11 cellular contexts compared by ENCODE assay signal in the genomic region with DNA sequence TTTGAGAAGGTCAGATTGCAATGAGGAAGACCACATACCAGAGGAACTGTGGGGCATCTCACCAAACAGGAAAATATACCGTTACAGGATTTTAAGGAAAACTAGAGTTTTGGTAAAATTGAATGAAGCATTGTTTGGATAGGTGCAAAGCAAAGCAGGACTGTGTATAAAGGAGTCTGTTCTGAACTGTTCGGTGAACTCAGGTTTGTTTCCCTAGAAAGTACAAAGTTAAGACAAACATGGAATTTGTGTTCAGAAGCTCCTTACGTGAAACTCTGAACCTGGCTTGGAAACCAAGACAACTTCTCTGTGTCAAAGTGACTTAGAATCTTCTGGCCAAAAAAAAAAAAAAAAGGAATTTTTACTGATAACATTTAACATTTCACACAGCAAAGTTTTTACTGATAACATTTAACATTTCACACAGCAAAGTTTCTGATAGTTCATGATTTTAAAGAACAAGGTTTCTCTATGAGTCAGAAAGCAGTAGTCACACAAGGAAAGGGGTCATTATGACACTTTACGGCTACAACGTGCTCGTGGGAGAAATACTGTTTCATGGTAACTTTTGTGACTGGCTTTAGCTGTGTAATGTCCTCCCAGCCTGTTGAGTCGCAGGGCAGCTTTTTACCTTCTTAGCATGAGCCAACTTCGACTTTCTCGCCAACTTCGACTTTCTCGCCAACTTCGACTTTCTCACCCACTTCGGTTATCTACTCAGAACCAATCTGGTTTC. TPM values are rescaled to one million over a fixed set of nuclear protein-coding genes. Genes with fewer than 3 reads are reported as not detected.
DNase-seq lines count a peak whose midpoint lies in the region; ATAC-seq and TF ChIP-seq lines count a peak whose summit lies in the region.
"Had no signal": no experiment of that assay in that cellular context is flagged by ENCODE, and none has a peak within 500 bp of the region (broad histone marks: within the 10 kb centered on the region; RNA-seq: fewer than 3 reads in every experiment).

No MANE protein-coding gene starts in this region.

- H3K27ac ChIP-seq in CD4-positive, alpha-beta T cell (ENCODE audit: low read depth, low read length), result no peak overlapping the region
- H3K27ac ChIP-seq: BLaER1, neutrophil had no signal

- H3K9me3 ChIP-seq in CD4-positive, alpha-beta T cell (ENCODE audit: control insufficient read depth, low read length), result no peaks in the 10 kb centered on the region
- H3K9me3 ChIP-seq: neutrophil had no signal

- H3K9me3 Mint-ChIP-seq in CD4-positive, alpha-beta T cell, result no peaks in the 10 kb centered on the region

- POLR2A ChIA-PET in CD4-positive, alpha-beta T cell (lab: Charles Lee), result interaction anchor here (0.7 to 1.0 kb wide), 3 partner anchors 17 to 736 kb away, joined by 3 to 4 read pairs (median 3); no protein-coding TSS in a partner anchor

- TF ChIP-seq CTCF in CD4-positive, alpha-beta T cell (IDR thresholded peaks at IDR 0.05), result no peak

- no peak for DNase-seq in CD4-positive, alpha-beta T cell
- DNase-seq in activated T-helper 9 cell treated with anti-CD3 and anti-CD28 coated beads, Interleukin-2, amount 50 U/mL, for 16 hours (ENCODE audit: low read depth), result peak; percentile 3
- DNase-seq in NCI-H1436 treated with DMSO at 0.1 percent for 48 hours (lab: John Stamatoyannopoulos, UW), result no peak
- no peak for DNase-seq in NK-92 treated with Interleukin-12 subunit alpha and Interleukin-12 subunit beta, amount 100 ng/mL, for 24 hours (lab: John Stamatoyannopoulos, UW)
- DNase-seq in KBM-7, result no peak
- no peak for DNase-seq in NCI-H146 (lab: John Stamatoyannopoulos, UW)
- DNase-seq: NCI-H2029 treated with DMSO at 0.1 percent for 48 hours had no signal

- in situ Hi-C loops in KBM-7 (cut with MboI; ENCODE audit: low pct_unique_long_range_greater_than_20kb, low sequenced_read_pairs), result no loop called here

- ATAC-seq in CD4-positive, alpha-beta T cell (ENCODE audit: poor library complexity), result peak; percentile 26
- ATAC-seq in GM18868 (IDR thresholded peaks at IDR 0.05; ENCODE audit: unreplicated experiment) (peak; percentile 92), HG03175 (IDR thresholded peaks at IDR 0.05; ENCODE audit: unreplicated experiment) (peak; percentile 63)

- no peaks in the 10 kb centered on the region for H3K27me3 Mint-ChIP-seq in CD4-positive, alpha-beta T cell

- H3K27ac Mint-ChIP-seq in CD4-positive, alpha-beta T cell, result peak overlapping the region; percentile 27

- H3K27me3 ChIP-seq in CD4-positive, alpha-beta T cell (ENCODE audit: control insufficient read depth, insufficient read depth, low read length), result no peaks in the 10 kb centered on the region
- H3K27me3 ChIP-seq: BLaER1, neutrophil had no signal

- peaks cover 38% of the 10 kb centered on the region for H3K4me1 Mint-ChIP-seq in CD4-positive, alpha-beta T cell (ENCODE audit: low read depth)

- H3K36me3 Mint-ChIP-seq in CD4-positive, alpha-beta T cell (ENCODE audit: low read depth), result peaks cover 29% of the 10 kb centered on the region

- CTCF ChIA-PET in CD4-positive, alpha-beta T cell (lab: Charles Lee), result interaction anchor here (1.3 kb wide), 1 partner anchor 24 kb away, joined by 4 read pairs; no protein-coding TSS in a partner anchor

- no peak overlapping the region for H3K4me3 Mint-ChIP-seq in CD4-positive, alpha-beta T cell

- intact Hi-C loops in CD4-positive, alpha-beta T cell (cut with DNase I, micrococcal nuclease), result no loop called here

RNA-seq across cellular contexts. Expression of a gene that starts 21.2 kb away (rescaled TPM):
- 10 to 100 TPM; 22.2 to 24.1 TPM for total RNA-seq in CD4-positive, alpha-beta T cell

RNA-seq across cellular contexts. Expression of a gene that starts 36.9 kb away (rescaled TPM):
- total RNA-seq in CD4-positive, alpha-beta T cell, result 10 to 100 TPM; 30.5 to 32.0 TPM

Comparison
In these comparisons a context has a peak if more than half of its experiments do, and no peak if none do; other contexts are left out.
1. ATAC-seq: peak in every context shown above with its lines; median percentile 92 in GM18868; 63 in HG03175; 26 in CD4-positive, alpha-beta T cell.